Comparison of ENCODE assay signal across 29 cellular contexts in the genomic region with DNA sequence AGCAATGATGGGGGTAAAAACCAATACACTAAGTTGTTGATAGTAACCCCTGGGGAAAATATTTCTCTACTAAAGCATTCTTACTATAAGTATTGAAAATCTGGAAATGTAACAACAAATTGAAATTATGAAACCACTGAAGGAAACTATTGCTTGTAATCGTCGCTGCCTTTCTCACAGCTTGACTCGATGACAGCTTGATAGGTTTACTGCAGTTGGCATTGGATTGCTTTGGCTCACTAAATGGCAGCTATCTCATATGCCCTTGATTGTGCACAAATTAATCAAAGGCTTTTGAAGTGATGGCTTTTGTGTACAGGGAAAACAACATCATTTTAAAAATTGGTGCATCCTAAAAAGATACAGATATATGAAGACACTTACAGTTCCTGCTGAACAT.
"Had no signal": no experiment of that assay in that cellular context is flagged by ENCODE, and none has a peak within 500 bp of the region (broad histone marks: within the 10 kb centered on the region; RNA-seq: fewer than 3 reads in every experiment).

No MANE protein-coding gene starts in this region.

- H3K4me1 Mint-ChIP-seq: activated CD4-positive, alpha-beta T cell treated with anti-CD3 and anti-CD28 coated beads for 36 hours; activated CD8-positive, alpha-beta memory T cell treated with anti-CD3 and anti-CD28 coated beads, Interleukin-2, amount 10 ng/mL, durations not matched to agents 7 days and 5 days; activated naive CD4-positive, alpha-beta T cell treated with anti-CD3 and anti-CD28 coated beads, Interleukin-2, amount 10 ng/mL, durations not matched to agents 7 days and 5 days; activated naive CD8-positive, alpha-beta T cell treated with anti-CD3 and anti-CD28 coated beads, Interleukin-2, amount 10 ng/mL, durations not matched to agents 7 days and 5 days had no signal

- H3K9me3 ChIP-seq: ascending aorta, breast epithelium, colonic mucosa, esophagus squamous epithelium, gastroesophageal sphincter, heart right ventricle had no signal

- H3K27ac ChIP-seq: ascending aorta, breast epithelium, cardiac muscle cell, colonic mucosa, epithelial cell of prostate, esophagus squamous epithelium, gastroesophageal sphincter, heart right ventricle had no signal

- H3K36me3 ChIP-seq: ascending aorta, breast epithelium, cardiac muscle cell, colonic mucosa, esophagus squamous epithelium, gastroesophageal sphincter, heart right ventricle had no signal

- H3K27me3 ChIP-seq: ascending aorta, breast epithelium, cardiac muscle cell, colonic mucosa, esophagus squamous epithelium, gastroesophageal sphincter had no signal

- H3K9me3 Mint-ChIP-seq: activated CD8-positive, alpha-beta T cell treated with anti-CD3 and anti-CD28 coated beads for 36 hours had no signal

- H3K36me3 Mint-ChIP-seq: activated CD8-positive, alpha-beta memory T cell treated with anti-CD3 and anti-CD28 coated beads, Interleukin-2, amount 10 ng/mL, durations not matched to agents 7 days and 5 days; activated naive CD4-positive, alpha-beta T cell treated with anti-CD3 and anti-CD28 coated beads, Interleukin-2, amount 10 ng/mL, durations not matched to agents 7 days and 5 days; activated naive CD4-positive, alpha-beta T cell treated with anti-CD3 and anti-CD28 coated beads, Interleukin-2, amount 50 U/mL, for 72 hours; activated naive CD8-positive, alpha-beta T cell treated with anti-CD3 and anti-CD28 coated beads, Interleukin-2, amount 10 ng/mL, durations not matched to agents 7 days and 5 days had no signal

- H3K27me3 Mint-ChIP-seq: activated CD4-positive, alpha-beta T cell treated with anti-CD3 and anti-CD28 coated beads for 36 hours; activated CD8-positive, alpha-beta memory T cell treated with anti-CD3 and anti-CD28 coated beads, Interleukin-2, amount 10 ng/mL, durations not matched to agents 7 days and 5 days; activated CD8-positive, alpha-beta T cell treated with anti-CD3 and anti-CD28 coated beads for 36 hours; activated naive CD4-positive, alpha-beta T cell treated with anti-CD3 and anti-CD28 coated beads, Interleukin-2, amount 10 ng/mL, durations not matched to agents 7 days and 5 days; activated naive CD8-positive, alpha-beta T cell treated with anti-CD3 and anti-CD28 coated beads, Interleukin-2, amount 10 ng/mL, durations not matched to agents 7 days and 5 days had no signal

- H3K27ac Mint-ChIP-seq: activated CD4-positive, alpha-beta T cell treated with anti-CD3 and anti-CD28 coated beads for 36 hours; activated CD8-positive, alpha-beta memory T cell treated with anti-CD3 and anti-CD28 coated beads, Interleukin-2, amount 10 ng/mL, durations not matched to agents 7 days and 5 days; activated CD8-positive, alpha-beta T cell treated with anti-CD3 and anti-CD28 coated beads for 36 hours; activated naive CD4-positive, alpha-beta T cell treated with anti-CD3 and anti-CD28 coated beads, Interleukin-2, amount 10 ng/mL, durations not matched to agents 7 days and 5 days; activated naive CD4-positive, alpha-beta T cell treated with anti-CD3 and anti-CD28 coated beads, Interleukin-2, amount 50 U/mL, for 72 hours; activated naive CD8-positive, alpha-beta T cell treated with anti-CD3 and anti-CD28 coated beads, Interleukin-2, amount 10 ng/mL, durations not matched to agents 7 days and 5 days; activated T-cell treated with anti-CD3 and anti-CD28 coated beads, Interleukin-2, amount 50 U/mL, for 72 hours had no signal

- H3K4me1 ChIP-seq: ascending aorta, breast epithelium, colonic mucosa, esophagus squamous epithelium, gastroesophageal sphincter had no signal

- ATAC-seq: activated CD4-positive, alpha-beta T cell treated with anti-CD3 and anti-CD28 coated beads for 36 hours; activated CD8-positive, alpha-beta memory T cell treated with anti-CD3 and anti-CD28 coated beads, Interleukin-2, amount 10 ng/mL, durations not matched to agents 7 days and 5 days; activated CD8-positive, alpha-beta T cell treated with anti-CD3 and anti-CD28 coated beads for 36 hours; activated naive CD4-positive, alpha-beta T cell treated with anti-CD3 and anti-CD28 coated beads, Interleukin-2, amount 50 U/mL, for 72 hours; activated T-cell treated with anti-CD3 and anti-CD28 coated beads, Interleukin-2, amount 50 U/mL, for 72 hours; gastroesophageal sphincter; heart right ventricle had no signal

- H3K4me3 Mint-ChIP-seq: activated CD4-positive, alpha-beta T cell treated with anti-CD3 and anti-CD28 coated beads for 36 hours; activated CD8-positive, alpha-beta memory T cell treated with anti-CD3 and anti-CD28 coated beads, Interleukin-2, amount 10 ng/mL, durations not matched to agents 7 days and 5 days; activated CD8-positive, alpha-beta T cell treated with anti-CD3 and anti-CD28 coated beads for 36 hours; activated naive CD4-positive, alpha-beta T cell treated with anti-CD3 and anti-CD28 coated beads, Interleukin-2, amount 10 ng/mL, durations not matched to agents 7 days and 5 days; activated naive CD8-positive, alpha-beta T cell treated with anti-CD3 and anti-CD28 coated beads, Interleukin-2, amount 10 ng/mL, durations not matched to agents 7 days and 5 days; activated T-cell treated with anti-CD3 and anti-CD28 coated beads, Interleukin-2, amount 50 U/mL, for 72 hours; brain had no signal

- DNase-seq: activated CD4-positive, alpha-beta T cell treated with anti-CD3 and anti-CD28 coated beads for 36 hours; activated CD4-positive, alpha-beta T cell treated with anti-CD3 and anti-CD28 coated beads, Interleukin-2, amount 50 U/mL, for 1 hour; activated CD4-positive, alpha-beta T cell treated with anti-CD3 and anti-CD28 coated beads, Interleukin-2, amount 50 U/mL, for 48 hours; activated CD4-positive, CD25-positive, alpha-beta regulatory T cell; activated CD4-positive, CD25-positive, alpha-beta regulatory T cell treated with anti-CD3 and anti-CD28 coated beads, Interleukin-2, amount 50 U/mL, for 72 hours; activated CD8-positive, alpha-beta memory T cell treated with anti-CD3 and anti-CD28 coated beads, Interleukin-2, amount 10 ng/mL, durations not matched to agents 7 days and 5 days; activated CD8-positive, alpha-beta memory T cell treated with anti-CD3 and anti-CD28 coated beads, Interleukin-2, amount 50 U/mL, for 4 hours; activated CD8-positive, alpha-beta T cell treated with anti-CD3 and anti-CD28 coated beads for 36 hours; activated gamma-delta T cell; activated naive CD4-positive, alpha-beta T cell; activated naive CD4-positive, alpha-beta T cell treated with anti-CD3 and anti-CD28 coated beads, Interleukin-2, amount 10 ng/mL, durations not matched to agents 7 days and 5 days; activated naive CD8-positive, alpha-beta T cell treated with anti-CD3 and anti-CD28 coated beads, Interleukin-2, amount 10 ng/mL, durations not matched to agents 7 days and 5 days; activated T-cell treated with anti-CD3 and anti-CD28 coated beads, Interleukin-2, amount 50 U/mL, for 1 hour; activated T-cell treated with anti-CD3 and anti-CD28 coated beads, Interleukin-2, amount 50 U/mL, for 72 hours; central memory CD4-positive, alpha-beta T cell; cerebellar nuclear complex; colonic mucosa; effector CD8-positive, alpha-beta T cell; esophagus squamous epithelium; foreskin melanocyte; heart right ventricle; T-helper 2 cell had no signal

- H3K4me3 ChIP-seq: ascending aorta, breast epithelium, cardiac muscle cell, colonic mucosa, esophagus squamous epithelium, gastroesophageal sphincter, heart right ventricle had no signal
